Comparison of ENCODE assay signal across 1 cellular context in the genomic region with DNA sequence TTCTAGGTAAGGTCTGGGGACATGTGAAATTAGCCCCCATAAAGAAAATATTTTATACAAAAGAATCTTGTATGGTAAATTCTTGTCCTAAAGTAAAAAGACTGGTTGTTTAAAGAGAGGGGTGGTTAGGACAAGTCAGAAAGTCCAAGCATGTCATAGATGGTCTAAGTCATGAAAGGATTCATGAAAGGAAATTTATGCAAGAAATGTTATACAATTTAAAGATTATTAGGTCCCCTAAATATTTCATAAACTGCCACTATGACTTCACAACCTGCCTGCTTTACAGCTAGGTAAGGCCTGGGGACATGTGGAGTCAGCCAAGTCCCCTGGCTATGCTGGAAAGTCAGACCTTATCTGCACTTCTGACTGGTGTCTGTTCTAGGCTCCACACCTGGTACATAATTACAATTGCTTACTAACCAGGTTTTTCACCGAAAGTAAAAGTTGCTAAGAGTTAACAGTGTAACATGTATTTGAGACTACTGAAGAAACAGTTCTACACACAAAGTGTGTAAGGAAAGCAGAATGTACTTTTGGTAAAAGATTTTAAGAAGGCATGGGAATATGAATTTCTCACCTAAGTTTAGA.
TF ChIP-seq lines count a peak whose summit lies in the region.

No MANE protein-coding gene starts in this region.

TF ChIP-seq in GM23338, 12 proteins besides CTCF, POLR2A, EP300 and RAD21 (continued from another document):
- TF ChIP-seq EZH2 (IDR thresholded peaks at IDR 0.05; ENCODE audit: low read depth, unreplicated experiment), result no peak
- TF ChIP-seq ZNF114 (CRISPR knock-in tag; IDR thresholded peaks at IDR 0.05), result no peak
- TF ChIP-seq, protein P1, sequence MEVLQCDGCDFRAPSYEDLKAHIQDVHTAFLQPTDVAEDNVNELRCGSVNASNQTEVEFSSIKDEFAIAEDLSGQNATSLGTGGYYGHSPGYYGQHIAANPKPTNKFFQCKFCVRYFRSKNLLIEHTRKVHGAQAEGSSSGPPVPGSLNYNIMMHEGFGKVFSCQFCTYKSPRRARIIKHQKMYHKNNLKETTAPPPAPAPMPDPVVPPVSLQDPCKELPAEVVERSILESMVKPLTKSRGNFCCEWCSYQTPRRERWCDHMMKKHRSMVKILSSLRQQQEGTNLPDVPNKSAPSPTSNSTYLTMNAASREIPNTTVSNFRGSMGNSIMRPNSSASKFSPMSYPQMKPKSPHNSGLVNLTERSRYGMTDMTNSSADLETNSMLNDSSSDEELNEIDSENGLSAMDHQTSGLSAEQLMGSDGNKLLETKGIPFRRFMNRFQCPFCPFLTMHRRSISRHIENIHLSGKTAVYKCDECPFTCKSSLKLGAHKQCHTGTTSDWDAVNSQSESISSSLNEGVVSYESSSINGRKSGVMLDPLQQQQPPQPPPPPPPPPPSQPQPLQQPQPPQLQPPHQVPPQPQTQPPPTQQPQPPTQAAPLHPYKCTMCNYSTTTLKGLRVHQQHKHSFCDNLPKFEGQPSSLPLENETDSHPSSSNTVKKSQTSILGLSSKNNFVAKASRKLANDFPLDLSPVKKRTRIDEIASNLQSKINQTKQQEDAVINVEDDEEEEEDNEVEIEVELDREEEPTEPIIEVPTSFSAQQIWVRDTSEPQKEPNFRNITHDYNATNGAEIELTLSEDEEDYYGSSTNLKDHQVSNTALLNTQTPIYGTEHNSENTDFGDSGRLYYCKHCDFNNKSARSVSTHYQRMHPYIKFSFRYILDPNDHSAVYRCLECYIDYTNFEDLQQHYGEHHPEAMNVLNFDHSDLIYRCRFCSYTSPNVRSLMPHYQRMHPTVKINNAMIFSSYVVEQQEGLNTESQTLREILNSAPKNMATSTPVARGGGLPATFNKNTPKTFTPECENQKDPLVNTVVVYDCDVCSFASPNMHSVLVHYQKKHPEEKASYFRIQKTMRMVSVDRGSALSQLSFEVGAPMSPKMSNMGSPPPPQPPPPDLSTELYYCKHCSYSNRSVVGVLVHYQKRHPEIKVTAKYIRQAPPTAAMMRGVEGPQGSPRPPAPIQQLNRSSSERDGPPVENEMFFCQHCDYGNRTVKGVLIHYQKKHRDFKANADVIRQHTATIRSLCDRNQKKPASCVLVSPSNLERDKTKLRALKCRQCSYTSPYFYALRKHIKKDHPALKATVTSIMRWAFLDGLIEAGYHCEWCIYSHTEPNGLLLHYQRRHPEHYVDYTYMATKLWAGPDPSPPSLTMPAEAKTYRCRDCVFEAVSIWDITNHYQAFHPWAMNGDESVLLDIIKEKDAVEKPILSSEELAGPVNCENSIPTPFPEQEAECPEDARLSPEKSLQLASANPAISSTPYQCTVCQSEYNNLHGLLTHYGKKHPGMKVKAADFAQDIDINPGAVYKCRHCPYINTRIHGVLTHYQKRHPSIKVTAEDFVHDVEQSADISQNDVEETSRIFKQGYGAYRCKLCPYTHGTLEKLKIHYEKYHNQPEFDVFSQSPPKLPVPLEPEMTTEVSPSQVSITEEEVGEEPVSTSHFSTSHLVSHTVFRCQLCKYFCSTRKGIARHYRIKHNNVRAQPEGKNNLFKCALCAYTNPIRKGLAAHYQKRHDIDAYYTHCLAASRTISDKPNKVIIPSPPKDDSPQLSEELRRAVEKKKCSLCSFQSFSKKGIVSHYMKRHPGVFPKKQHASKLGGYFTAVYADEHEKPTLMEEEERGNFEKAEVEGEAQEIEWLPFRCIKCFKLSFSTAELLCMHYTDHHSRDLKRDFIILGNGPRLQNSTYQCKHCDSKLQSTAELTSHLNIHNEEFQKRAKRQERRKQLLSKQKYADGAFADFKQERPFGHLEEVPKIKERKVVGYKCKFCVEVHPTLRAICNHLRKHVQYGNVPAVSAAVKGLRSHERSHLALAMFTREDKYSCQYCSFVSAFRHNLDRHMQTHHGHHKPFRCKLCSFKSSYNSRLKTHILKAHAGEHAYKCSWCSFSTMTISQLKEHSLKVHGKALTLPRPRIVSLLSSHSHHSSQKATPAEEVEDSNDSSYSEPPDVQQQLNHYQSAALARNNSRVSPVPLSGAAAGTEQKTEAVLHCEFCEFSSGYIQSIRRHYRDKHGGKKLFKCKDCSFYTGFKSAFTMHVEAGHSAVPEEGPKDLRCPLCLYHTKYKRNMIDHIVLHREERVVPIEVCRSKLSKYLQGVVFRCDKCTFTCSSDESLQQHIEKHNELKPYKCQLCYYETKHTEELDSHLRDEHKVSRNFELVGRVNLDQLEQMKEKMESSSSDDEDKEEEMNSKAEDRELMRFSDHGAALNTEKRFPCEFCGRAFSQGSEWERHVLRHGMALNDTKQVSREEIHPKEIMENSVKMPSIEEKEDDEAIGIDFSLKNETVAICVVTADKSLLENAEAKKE (CRISPR knock-in tag; IDR thresholded peaks at IDR 0.05), result no peak
- no peak for TF ChIP-seq ZNF331 (CRISPR knock-in tag; IDR thresholded peaks at IDR 0.05; ENCODE audit: low read depth)
- TF ChIP-seq STAT1 (IDR thresholded peaks at IDR 0.05; ENCODE audit: unreplicated experiment), result no peak
- no peak for TF ChIP-seq NANOG (IDR thresholded peaks at IDR 0.05; ENCODE audit: borderline replicate concordance)
- no peak for TF ChIP-seq POLR2AphosphoS5 (IDR thresholded peaks at IDR 0.05; ENCODE audit: low read depth)
- TF ChIP-seq ETS1 (IDR thresholded peaks at IDR 0.05), result no peak
- TF ChIP-seq CREB1 (CRISPR knock-in tag; IDR thresholded peaks at IDR 0.05; ENCODE audit: low read depth), result no peak
- no peak for TF ChIP-seq EZH2phosphoT487 (IDR thresholded peaks at IDR 0.05; ENCODE audit: unreplicated experiment)
- no peak for TF ChIP-seq JUNB (IDR thresholded peaks at IDR 0.05; ENCODE audit: unreplicated experiment)
